1 cellular context compared by ENCODE assay signal in genomic region chr4:184450045-184450444, GRCh38.
TF ChIP-seq lines count a peak whose summit lies in the region.

No MANE protein-coding gene starts in this region.

TF ChIP-seq in GM23338, 12 proteins besides CTCF, POLR2A, EP300 and RAD21 (continued from another document):
- TF ChIP-seq EZH2 (IDR thresholded peaks at IDR 0.05; ENCODE audit: low read depth, unreplicated experiment) (no peak), NANOG (IDR thresholded peaks at IDR 0.05; ENCODE audit: borderline replicate concordance) (no peak), EZH2phosphoT487 (IDR thresholded peaks at IDR 0.05; ENCODE audit: unreplicated experiment) (no peak), JUNB (IDR thresholded peaks at IDR 0.05; ENCODE audit: unreplicated experiment) (no peak)
